Comparison of ENCODE assay signal across 8 cellular contexts in the genomic region with DNA sequence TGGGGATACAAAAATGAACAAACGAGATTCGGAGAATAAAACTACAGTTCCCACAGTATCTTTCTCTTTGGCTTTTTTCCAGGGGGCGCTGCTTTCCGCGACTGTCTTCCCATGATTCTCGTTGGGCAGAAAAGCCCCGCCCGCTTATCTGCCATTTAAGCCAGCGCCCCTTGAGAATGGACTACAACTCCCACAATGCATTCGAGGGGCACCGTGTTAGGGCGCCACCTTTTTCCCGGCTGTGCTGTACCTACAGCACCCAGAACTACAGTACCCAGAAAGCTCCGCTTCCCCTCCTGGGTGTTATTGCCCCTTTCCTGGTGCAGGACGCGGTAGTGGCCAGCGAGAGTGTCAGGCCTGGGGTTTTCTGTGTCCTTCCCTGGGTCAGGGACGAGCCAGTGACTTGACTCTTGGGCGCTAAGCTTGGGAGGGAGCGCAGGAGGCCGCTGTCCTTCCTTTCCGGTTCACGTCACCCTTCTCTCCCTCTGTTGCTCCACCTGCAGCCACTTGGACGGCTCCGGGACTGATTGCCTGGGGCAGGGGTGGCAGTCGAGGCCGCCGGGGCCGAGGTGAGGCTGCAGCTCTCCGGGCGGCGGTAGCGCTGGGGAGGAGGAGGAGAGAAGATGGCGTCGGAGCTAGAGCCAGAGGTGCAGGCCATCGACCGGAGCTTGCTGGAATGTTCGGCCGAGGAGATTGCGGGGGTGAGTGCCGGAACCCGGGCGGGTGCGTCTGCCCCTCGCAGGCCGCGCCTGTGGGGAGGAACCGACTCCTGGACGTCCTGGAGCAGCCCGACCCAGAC. TPM values are rescaled to one million over a fixed set of nuclear protein-coding genes. Genes with fewer than 3 reads are reported as not detected.
DNase-seq lines count a peak whose midpoint lies in the region; ATAC-seq, FAIRE-seq and TF ChIP-seq lines count a peak whose summit lies in the region.

UBR2 (plus strand) TSS at position 333 of the 799 bp plus-strand sequence; CDS start at position 624, 291 bp downstream.

- peak within 1 kb of the TSS; percentile 96 for H3K4me3 ChIP-seq in WI38 (ENCODE audit: low read depth, low read length)
- peak within 1 kb of the TSS; percentile 84 for H3K4me3 ChIP-seq in bronchial epithelial cell (ENCODE audit: low read depth, low read length)
- peak within 1 kb of the TSS; percentile 84 to 89 for H3K4me3 ChIP-seq in small intestine (ENCODE audit: low read depth in 1 of 2, low read length in 2 of 2)

- H3K27ac ChIP-seq in small intestine (ENCODE audit: low read depth in 1 of 2, low read length in 1 of 2) = peak within 1 kb of the TSS; percentile 91 to 93

- H3K9me3 ChIP-seq in small intestine (ENCODE audit: control insufficient read depth, low read depth) = no peaks in the 10 kb centered on the region

- TF ChIP-seq CTCF in WI38 (IDR thresholded peaks at IDR 0.05; ENCODE audit: low read depth, low read length) = no peak
- peak; percentile 49 for TF ChIP-seq CTCF in bronchial epithelial cell (IDR thresholded peaks at IDR 0.05; ENCODE audit: insufficient read depth, low read length, severe bottlenecking)

- H3K27me3 ChIP-seq in bronchial epithelial cell (ENCODE audit: control insufficient read depth, insufficient read depth, low read length) (no peaks in the 10 kb centered on the region), small intestine (ENCODE audit: control insufficient read depth in 2 of 2, insufficient read depth in 2 of 2, low read length in 2 of 2) (no peaks in the 10 kb centered on the region)

- FAIRE-seq in bronchial epithelial cell (lab: Jason Lieb, UNC) (no peak), small intestine (lab: Jason Lieb, UNC) (peak; percentile 10)

- H3K36me3 ChIP-seq in bronchial epithelial cell (ENCODE audit: control insufficient read depth, insufficient read depth, low read length) = no peaks in the 10 kb centered on the region
- no peaks in the 10 kb centered on the region for H3K36me3 ChIP-seq in small intestine (ENCODE audit: control insufficient read depth in 2 of 2, insufficient read depth in 2 of 2, low read length in 2 of 2)

- ATAC-seq in GM18907 (IDR thresholded peaks at IDR 0.05; ENCODE audit: unreplicated experiment) (peak; percentile 93), HG03159 (IDR thresholded peaks at IDR 0.05; ENCODE audit: unreplicated experiment) (peak; percentile 91)

- WGBS in small intestine, 3 donors = 0 to 1% (median 0%) methylated on average over 49 to 50 of the region's 50 CpGs

- peaks cover 0 to 3% of the 10 kb centered on the region in 2 donors for H3K4me1 ChIP-seq in small intestine (ENCODE audit: control insufficient read depth in 2 of 2, insufficient read depth in 1 of 2, low read depth in 1 of 2, low read length in 1 of 2)

- peak; percentile 93 for DNase-seq in AG08396 (ENCODE audit: low spot score)
- peak; percentile 94 for DNase-seq in NCI-H2227 treated with DMSO at 0.1 percent for 48 hours (lab: John Stamatoyannopoulos, UW)
- peak; percentile 97 for DNase-seq in bronchial epithelial cell (ENCODE audit: low read depth)
- peak; percentile 92 for DNase-seq in iPS-NIHi11 (ENCODE audit: low spot score)
- DNase-seq in small intestine = peak; percentile 99

RNA-seq across cellular contexts. Expression of gene UBR2, which starts in this region (rescaled TPM):
- total RNA-seq in bronchial epithelial cell = 16.6 and 21.9 TPM in 2 replicates
- 10 to 100 TPM in 2 of 3 donors, 1 to 10 TPM in 1; 9.0 to 15.2 (median 10.8) TPM for polyA plus RNA-seq in small intestine

Comparison
In these comparisons a context has a peak if more than half of its experiments do, and no peak if none do; other contexts are left out.
1. Peak in every context shown above with its lines: DNase-seq, ATAC-seq, H3K4me3 ChIP-seq and H3K27ac ChIP-seq.